ENCODE assay signal across 13 cellular contexts in the genomic region with DNA sequence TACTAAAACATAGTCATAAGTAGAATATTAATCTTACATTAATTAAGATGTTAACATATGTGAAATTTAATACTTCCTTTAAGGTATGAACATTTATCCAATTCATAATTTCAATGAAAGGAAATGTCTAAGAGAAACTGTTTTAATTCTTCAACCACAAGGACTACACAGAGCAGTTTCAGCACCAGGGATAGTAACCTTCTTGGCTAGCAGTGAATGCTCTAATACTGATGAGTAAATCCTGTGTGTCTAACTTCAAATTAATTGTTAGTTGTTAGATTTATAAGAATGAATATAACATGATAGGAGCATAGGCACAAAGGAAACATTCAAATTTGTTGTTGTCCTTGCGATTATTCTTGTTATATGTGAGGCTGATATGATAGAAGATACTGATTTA. TPM values are rescaled to one million over a fixed set of nuclear protein-coding genes. Genes with fewer than 3 reads are reported as not detected.
DNase-seq lines count a peak whose midpoint lies in the region; TF ChIP-seq lines count a peak whose summit lies in the region.
"Had no signal": no experiment of that assay in that cellular context is flagged by ENCODE, and none has a peak within 500 bp of the region (broad histone marks: within the 10 kb centered on the region; RNA-seq: fewer than 3 reads in every experiment).

No MANE protein-coding gene starts in this region.

- TF ChIP-seq CTCF in AG10803 (conservative IDR thresholded peaks at IDR 0.05; ENCODE audit: low read length) (no peak), astrocyte of the cerebellum (IDR thresholded peaks at IDR 0.05; ENCODE audit: low read depth, low read length, missing control alignments) (no peak), hepatocyte (IDR thresholded peaks at IDR 0.05; ENCODE audit: poor library complexity) (no peak), WERI-Rb-1 (IDR thresholded peaks at IDR 0.05; ENCODE audit: low read depth, low read length) (no peak)

- H3K9me3 Mint-ChIP-seq in activated CD4-positive, alpha-beta memory T cell treated with anti-CD3 and anti-CD28 coated beads for 36 hours: no peaks in the 10 kb centered on the region

- CTCF ChIA-PET in activated CD4-positive, alpha-beta memory T cell treated with anti-CD3 and anti-CD28 coated beads for 36 hours (lab: Charles Lee): no interaction called here

- in situ Hi-C loops in astrocyte of the cerebellum (cut with HindIII; ENCODE audit: low sequenced_read_pairs): no loop called here

- no peaks in the 10 kb centered on the region for H3K36me3 ChIP-seq in hepatocyte (replicated peaks; ENCODE audit: insufficient read depth, low read depth)
- H3K36me3 ChIP-seq in WERI-Rb-1: no peaks in the 10 kb centered on the region
- H3K36me3 ChIP-seq: BLaER1 treated with 17β-estradiol and CSF1 and Interleukin-3, amounts not matched to agents 10 nM and 100 nM had no signal

- no peaks in the 10 kb centered on the region for H4K20me1 ChIP-seq in hepatocyte (ENCODE audit: insufficient read depth, poor library complexity, severe bottlenecking)
- H4K20me1 ChIP-seq: BLaER1 treated with 17β-estradiol and CSF1 and Interleukin-3, amounts not matched to agents 10 nM and 100 nM had no signal

- H3K9me3 ChIP-seq in hepatocyte (ENCODE audit: low read depth): no peaks in the 10 kb centered on the region
- no peaks in the 10 kb centered on the region for H3K9me3 ChIP-seq in WERI-Rb-1 (ENCODE audit: severe bottlenecking)
- H3K9me3 ChIP-seq: BLaER1 treated with 17β-estradiol and CSF1 and Interleukin-3, amounts not matched to agents 10 nM and 100 nM had no signal

- H3K9me2 ChIP-seq in hepatocyte (replicated peaks; ENCODE audit: insufficient read depth): no peaks in the 10 kb centered on the region

- 82% methylated on average over 1 of the region's 1 CpG for WGBS in hepatocyte (ENCODE audit: low lambda C conversion rate, missing lambda C conversion rate)

- H3K4me1 ChIP-seq in hepatocyte (ENCODE audit: insufficient read depth): no peaks in the 10 kb centered on the region
- H3K4me1 ChIP-seq: BLaER1 treated with 17β-estradiol and CSF1 and Interleukin-3, amounts not matched to agents 10 nM and 100 nM had no signal

- H3K4me3 ChIP-seq in AG10803 (ENCODE audit: low read length) (no peak overlapping the region), astrocyte of the cerebellum (ENCODE audit: low read depth, low read length) (no peak overlapping the region), hepatocyte (no peak overlapping the region), WERI-Rb-1 (ENCODE audit: low read depth, low read length) (no peak overlapping the region)
- H3K4me3 ChIP-seq: BLaER1 treated with 17β-estradiol and CSF1 and Interleukin-3, amounts not matched to agents 10 nM and 100 nM had no signal

- intact Hi-C loops in activated CD4-positive, alpha-beta memory T cell treated with anti-CD3 and anti-CD28 coated beads for 36 hours (cut with micrococcal nuclease): no loop called here

- no peaks in the 10 kb centered on the region for H3K36me3 Mint-ChIP-seq in activated CD4-positive, alpha-beta memory T cell treated with anti-CD3 and anti-CD28 coated beads for 36 hours
- H3K36me3 Mint-ChIP-seq: natural killer cell; stimulated activated effector memory CD8-positive, alpha-beta T cell treated with anti-CD3 and anti-CD28 coated beads, Interleukin-12 subunit alpha, Interleukin-12 subunit beta, amount 100 ng/mL, for 72 hours had no signal

- no peak overlapping the region for H2AFZ ChIP-seq in hepatocyte

- H3K4me3 Mint-ChIP-seq in activated CD4-positive, alpha-beta memory T cell treated with anti-CD3 and anti-CD28 coated beads for 36 hours: no peak overlapping the region
- H3K4me3 Mint-ChIP-seq: natural killer cell; stimulated activated effector memory CD8-positive, alpha-beta T cell treated with anti-CD3 and anti-CD28 coated beads, Interleukin-12 subunit alpha, Interleukin-12 subunit beta, amount 100 ng/mL, for 72 hours had no signal

- H3K4me2 ChIP-seq in hepatocyte: no peak overlapping the region
- H3K4me2 ChIP-seq: BLaER1 treated with 17β-estradiol and CSF1 and Interleukin-3, amounts not matched to agents 10 nM and 100 nM had no signal

- POLR2A ChIA-PET in activated CD4-positive, alpha-beta memory T cell treated with anti-CD3 and anti-CD28 coated beads for 36 hours (lab: Charles Lee): no interaction called here

- H3K79me2 ChIP-seq in hepatocyte: no peaks in the 10 kb centered on the region

- DNase-seq in AG10803 (ENCODE audit: low read depth): peak; percentile 50
- DNase-seq in LHCN-M2 (ENCODE audit: low read depth): peak; percentile 41
- peak; percentile 64 for DNase-seq in astrocyte of the cerebellum (ENCODE audit: low read depth)
- DNase-seq in hepatocyte (ENCODE audit: low spot score): peak; percentile 66
- no peak for DNase-seq in WERI-Rb-1
- no peak for DNase-seq in activated CD4-positive, alpha-beta memory T cell treated with anti-CD3 and anti-CD28 coated beads for 36 hours
- no peak for DNase-seq in stimulated activated CD4-positive, alpha-beta T cell treated with anti-CD3 and anti-CD28 coated beads, Interleukin-4, amount 100 ng/mL, for 1 hour
- DNase-seq in activated naive CD4-positive, alpha-beta T cell treated with anti-CD3 and anti-CD28 coated beads, Interleukin-2, amount 50 U/mL, for 16 hours: no peak
- DNase-seq: activated CD4-positive, alpha-beta T cell treated with anti-CD3 and anti-CD28 coated beads for 4 hours; cortex of kidney; natural killer cell had no signal

- H3K27ac Mint-ChIP-seq in activated CD4-positive, alpha-beta memory T cell treated with anti-CD3 and anti-CD28 coated beads for 36 hours: no peak overlapping the region
- H3K27ac Mint-ChIP-seq: natural killer cell; stimulated activated effector memory CD8-positive, alpha-beta T cell treated with anti-CD3 and anti-CD28 coated beads, Interleukin-12 subunit alpha, Interleukin-12 subunit beta, amount 100 ng/mL, for 72 hours had no signal

- H3K27me3 Mint-ChIP-seq in activated CD4-positive, alpha-beta memory T cell treated with anti-CD3 and anti-CD28 coated beads for 36 hours: peaks cover 5% of the 10 kb centered on the region

- H3K27ac ChIP-seq in hepatocyte (no peak overlapping the region), WERI-Rb-1 (no peak overlapping the region)
- H3K27ac ChIP-seq: BLaER1 treated with 17β-estradiol and CSF1 and Interleukin-3, amounts not matched to agents 10 nM and 100 nM had no signal

- H3K27me3 ChIP-seq in hepatocyte: no peaks in the 10 kb centered on the region
- no peaks in the 10 kb centered on the region for H3K27me3 ChIP-seq in WERI-Rb-1 (ENCODE audit: insufficient read depth, low read depth, severe bottlenecking)
- H3K27me3 ChIP-seq: BLaER1 treated with 17β-estradiol and CSF1 and Interleukin-3, amounts not matched to agents 10 nM and 100 nM had no signal

- H3K4me1 Mint-ChIP-seq in activated CD4-positive, alpha-beta memory T cell treated with anti-CD3 and anti-CD28 coated beads for 36 hours (ENCODE audit: low read depth): no peaks in the 10 kb centered on the region
- H3K4me1 Mint-ChIP-seq: natural killer cell; stimulated activated effector memory CD8-positive, alpha-beta T cell treated with anti-CD3 and anti-CD28 coated beads, Interleukin-12 subunit alpha, Interleukin-12 subunit beta, amount 100 ng/mL, for 72 hours had no signal

RNA-seq across cellular contexts. Expression of a gene that starts 15.6 kb away (rescaled TPM):
- total RNA-seq in LHCN-M2 (2014; rRNA removed): 0.51 and 0.75 TPM in 2 replicates
- 0.27 TPM for polyA plus RNA-seq in LHCN-M2 (2012)
- 10.3 and 12.3 TPM in 2 replicates for total RNA-seq in hepatocyte
- 2.6 and 5.0 TPM in 2 replicates for polyA plus RNA-seq in hepatocyte
- total RNA-seq in activated CD4-positive, alpha-beta memory T cell treated with anti-CD3 and anti-CD28 coated beads for 36 hours: under 1 TPM; 0.26 to 0.29 TPM

Comparison
In these comparisons a context has a peak if more than half of its experiments do, and no peak if none do; other contexts are left out.
1. DNase-seq: peak in AG10803 (single experiment), LHCN-M2 (single experiment), astrocyte of the cerebellum (single experiment) and hepatocyte (single experiment); none in WERI-Rb-1 (single experiment), activated CD4-positive, alpha-beta memory T cell treated with anti-CD3 and anti-CD28 coated beads for 36 hours (single experiment), stimulated activated CD4-positive, alpha-beta T cell treated with anti-CD3 and anti-CD28 coated beads, Interleukin-4, amount 100 ng/mL, for 1 hour (single experiment) and activated naive CD4-positive, alpha-beta T cell treated with anti-CD3 and anti-CD28 coated beads, Interleukin-2, amount 50 U/mL, for 16 hours (single experiment).